19 cellular contexts compared by ENCODE assay signal in the genomic region with DNA sequence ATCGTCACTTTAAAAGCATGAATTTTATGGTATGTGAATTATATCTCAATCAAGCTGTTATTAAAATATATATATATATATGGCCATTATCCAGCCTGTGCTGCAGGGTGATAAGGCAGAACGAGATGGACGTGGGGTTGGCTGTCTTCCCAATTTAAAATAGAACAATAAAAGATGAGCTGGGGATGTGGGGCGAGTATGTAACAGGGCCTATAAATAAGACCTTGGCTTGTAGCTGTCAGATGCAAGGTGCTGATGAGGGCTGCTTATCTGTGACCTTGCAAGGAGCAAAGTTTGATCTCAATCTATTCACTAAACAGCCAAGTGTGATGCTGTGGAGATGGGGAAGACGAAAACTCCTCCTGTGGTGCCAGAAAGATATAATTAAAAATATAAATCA.
"Had no signal": no experiment of that assay in that cellular context is flagged by ENCODE, and none has a peak within 500 bp of the region (broad histone marks: within the 10 kb centered on the region; RNA-seq: fewer than 3 reads in every experiment).

No MANE protein-coding gene starts in this region.

- H3K4me3 ChIP-seq: breast epithelium, esophagus squamous epithelium, left lung, thoracic aorta had no signal

- DNase-seq: activated CD4-positive, alpha-beta T cell treated with anti-CD3 and anti-CD28 coated beads for 36 hours; activated CD4-positive, CD25-positive, alpha-beta regulatory T cell; activated CD8-positive, alpha-beta memory T cell treated with anti-CD3 and anti-CD28 coated beads, Interleukin-2, amount 10 ng/mL, durations not matched to agents 7 days and 5 days; activated CD8-positive, alpha-beta T cell treated with anti-CD3 and anti-CD28 coated beads, Interleukin-2, amount 10 ng/mL, durations not matched to agents 7 days and 5 days; activated naive CD4-positive, alpha-beta T cell; activated T-cell treated with anti-CD3 and anti-CD28 coated beads, Interleukin-2, amount 50 U/mL, for 72 hours; effector CD8-positive, alpha-beta T cell; esophagus squamous epithelium; foreskin melanocyte; left lung; small intestine; stimulated activated CD4-positive, alpha-beta T cell treated with anti-CD3 and anti-CD28 coated beads, Interleukin-4, amount 100 ng/mL, for 24 hours; trophoblast cell had no signal

- H3K27ac ChIP-seq: breast epithelium, epithelial cell of prostate, esophagus squamous epithelium, left lung, thoracic aorta had no signal

- H3K4me1 ChIP-seq: breast epithelium, esophagus squamous epithelium had no signal

- H3K27me3 ChIP-seq: breast epithelium, esophagus squamous epithelium, left lung had no signal

- H3K36me3 ChIP-seq: breast epithelium, esophagus squamous epithelium, left lung, thoracic aorta had no signal

- ATAC-seq: activated CD4-positive, alpha-beta T cell treated with anti-CD3 and anti-CD28 coated beads for 36 hours; activated CD8-positive, alpha-beta memory T cell treated with anti-CD3 and anti-CD28 coated beads, Interleukin-2, amount 10 ng/mL, durations not matched to agents 7 days and 5 days; activated CD8-positive, alpha-beta T cell treated with anti-CD3 and anti-CD28 coated beads, Interleukin-2, amount 10 ng/mL, durations not matched to agents 7 days and 5 days; activated naive CD4-positive, alpha-beta T cell treated with anti-CD3 and anti-CD28 coated beads, Interleukin-2, amount 50 U/mL, for 72 hours; activated T-cell treated with anti-CD3 and anti-CD28 coated beads, Interleukin-2, amount 50 U/mL, for 72 hours; left lung; sciatic nerve; stimulated activated effector memory CD8-positive, alpha-beta T cell treated with anti-CD3 and anti-CD28 coated beads, Interleukin-12 subunit alpha, Interleukin-12 subunit beta, amount 100 ng/mL, for 72 hours had no signal
